Comparison of ENCODE assay signal across 9 cellular contexts in the genomic region with DNA sequence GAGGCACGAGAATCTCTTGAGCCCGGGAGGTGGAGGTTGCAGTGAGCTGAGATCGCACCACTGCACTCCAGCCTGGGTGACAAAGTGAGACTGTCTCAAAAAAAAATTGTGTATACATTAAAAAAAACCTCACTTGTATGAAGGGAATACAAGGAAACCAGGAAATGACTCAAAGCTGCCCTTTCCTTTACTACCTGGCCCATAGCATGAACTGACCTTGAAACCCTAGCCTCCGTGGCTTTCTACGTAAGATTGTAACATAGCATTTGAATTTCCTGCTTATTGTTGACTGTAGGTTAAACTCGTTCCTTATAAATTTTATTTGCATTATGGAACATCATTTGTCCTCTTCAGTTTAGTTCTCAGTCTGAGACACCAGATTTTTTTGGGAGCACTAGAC. TPM values are rescaled to one million over a fixed set of nuclear protein-coding genes. Genes with fewer than 3 reads are reported as not detected.
DNase-seq lines count a peak whose midpoint lies in the region; ATAC-seq and TF ChIP-seq lines count a peak whose summit lies in the region.
"Had no signal": no experiment of that assay in that cellular context is flagged by ENCODE, and none has a peak within 500 bp of the region (broad histone marks: within the 10 kb centered on the region; RNA-seq: fewer than 3 reads in every experiment).

No MANE protein-coding gene starts in this region.

- H3K4me3 Mint-ChIP-seq in CD4-positive, alpha-beta T cell, result no peak overlapping the region
- H3K4me3 Mint-ChIP-seq in activated T-cell treated with anti-CD3 and anti-CD28 coated beads, Interleukin-2, amount 50 U/mL, for 4 hours, result no peak overlapping the region

- H3K4me1 Mint-ChIP-seq in CD4-positive, alpha-beta T cell (ENCODE audit: low read depth), result peaks cover 63% of the 10 kb centered on the region
- peaks cover 64% of the 10 kb centered on the region for H3K4me1 Mint-ChIP-seq in activated T-cell treated with anti-CD3 and anti-CD28 coated beads, Interleukin-2, amount 50 U/mL, for 4 hours (ENCODE audit: low read depth)

- H3K36me3 ChIP-seq in muscle layer of duodenum (ENCODE audit: control insufficient read depth in 1 of 2, insufficient read depth in 2 of 2, low read length in 2 of 2) (no peaks in the 10 kb centered on the region), aorta (ENCODE audit: control insufficient read depth in 1 of 2, insufficient read depth in 2 of 2, low read length in 1 of 2) (no peaks in the 10 kb centered on the region)

- no peaks in the 10 kb centered on the region for H3K27me3 ChIP-seq in CD4-positive, alpha-beta T cell (ENCODE audit: control insufficient read depth, insufficient read depth, low read length)
- H3K27me3 ChIP-seq in muscle layer of duodenum (ENCODE audit: low read depth, low read length) (no peaks in the 10 kb centered on the region), aorta (ENCODE audit: control insufficient read depth in 1 of 2, insufficient read depth in 2 of 2, low read length in 1 of 2) (no peaks in the 10 kb centered on the region)

- intact Hi-C loops in CD4-positive, alpha-beta T cell (cut with DNase I, micrococcal nuclease), result no loop called here
- intact Hi-C loops in aorta (cut with DNase I), result loop anchor here in 1 of 2 donors (10.0 kb wide), 1 partner anchor 291 kb away; no protein-coding TSS in a partner anchor

- TF ChIP-seq CTCF in CD4-positive, alpha-beta T cell (IDR thresholded peaks at IDR 0.05), result no peak
- TF ChIP-seq CTCF in LNCaP clone FGC (IDR thresholded peaks at IDR 0.05; ENCODE audit: control insufficient read depth, extremely low read depth, insufficient read depth) (no peak), astrocyte of the spinal cord (IDR thresholded peaks at IDR 0.05; ENCODE audit: low read depth, low read length) (no peak)

- no peaks in the 10 kb centered on the region for H3K9me3 ChIP-seq in CD4-positive, alpha-beta T cell (ENCODE audit: control insufficient read depth, low read length)
- no peaks in the 10 kb centered on the region for H3K9me3 ChIP-seq in muscle layer of duodenum (ENCODE audit: control insufficient read depth in 1 of 2, low read length in 2 of 2)
- H3K9me3 ChIP-seq in aorta (ENCODE audit: control insufficient read depth, low read length), result no peaks in the 10 kb centered on the region

- POLR2A ChIA-PET in CD4-positive, alpha-beta T cell (lab: Charles Lee), result interaction anchor here (1.6 kb wide), 1 partner anchor 10 kb away, joined by 6 read pairs; the partner anchor contains the start of gene DDX47

- CTCF ChIA-PET in CD4-positive, alpha-beta T cell (lab: Charles Lee), result interaction anchor here (1.3 kb wide), 1 partner anchor 9 kb away, joined by 9 read pairs; the partner anchor contains the start of gene DDX47

- 91 to 94% methylated on average over 6 of the region's 6 CpGs for WGBS in aorta, 2 donors

- H3K27ac Mint-ChIP-seq in CD4-positive, alpha-beta T cell, result peak overlapping the region; percentile 97

- no peaks in the 10 kb centered on the region for H3K9me3 Mint-ChIP-seq in CD4-positive, alpha-beta T cell
- no peaks in the 10 kb centered on the region for H3K9me3 Mint-ChIP-seq in activated T-cell treated with anti-CD3 and anti-CD28 coated beads, Interleukin-2, amount 50 U/mL, for 4 hours

- no peak overlapping the region for H3K27ac ChIP-seq in CD4-positive, alpha-beta T cell (ENCODE audit: low read depth, low read length)
- H3K27ac ChIP-seq in muscle layer of duodenum (ENCODE audit: low read length) (peak overlapping the region; percentile 67), aorta (ENCODE audit: low read depth in 1 of 2, low read length in 2 of 2) (no peak overlapping the region)

- no peaks in the 10 kb centered on the region for H3K36me3 Mint-ChIP-seq in CD4-positive, alpha-beta T cell (ENCODE audit: low read depth)
- H3K36me3 Mint-ChIP-seq in activated T-cell treated with anti-CD3 and anti-CD28 coated beads, Interleukin-2, amount 50 U/mL, for 4 hours (ENCODE audit: insufficient read depth), result no peaks in the 10 kb centered on the region

- no peaks in the 10 kb centered on the region for H3K27me3 Mint-ChIP-seq in CD4-positive, alpha-beta T cell
- H3K27me3 Mint-ChIP-seq in activated T-cell treated with anti-CD3 and anti-CD28 coated beads, Interleukin-2, amount 50 U/mL, for 4 hours (ENCODE audit: low read depth), result no peaks in the 10 kb centered on the region

- no peak for DNase-seq in CD4-positive, alpha-beta T cell
- DNase-seq in LNCaP clone FGC (ENCODE audit: low read depth) (peak; percentile 61), astrocyte of the spinal cord (ENCODE audit: low read depth, low spot score) (peak; percentile 41), SKM-1 treated with dmso at 0.1 percent for 144 hours (lab: John Stamatoyannopoulos, UW; ENCODE audit: unreplicated experiment) (no peak), aorta (no peak)
- no peak for DNase-seq in activated T-cell treated with anti-CD3 and anti-CD28 coated beads, Interleukin-2, amount 50 U/mL, for 4 hours
- DNase-seq: NCI-H1048 had no signal

- H3K4me1 ChIP-seq in muscle layer of duodenum (ENCODE audit: control insufficient read depth in 1 of 2, insufficient read depth in 2 of 2, low read length in 2 of 2) (peaks cover 0 to 7% of the 10 kb centered on the region in 2 donors), aorta (ENCODE audit: control insufficient read depth in 1 of 2, insufficient read depth in 2 of 2, low read length in 2 of 2) (no peaks in the 10 kb centered on the region)

- in situ Hi-C loops in astrocyte of the spinal cord (cut with HindIII; ENCODE audit: low sequenced_read_pairs), result no loop called here

- ATAC-seq in CD4-positive, alpha-beta T cell (ENCODE audit: poor library complexity), result no peak
- ATAC-seq in GM21723 (IDR thresholded peaks at IDR 0.05; ENCODE audit: unreplicated experiment) (no peak), aorta (ENCODE audit: low FRiP score) (no peak)
- no peak for ATAC-seq in activated T-cell treated with anti-CD3 and anti-CD28 coated beads, Interleukin-2, amount 50 U/mL, for 4 hours

- H3K4me3 ChIP-seq in LNCaP clone FGC (ENCODE audit: low read depth, low read length) (no peak overlapping the region), astrocyte of the spinal cord (ENCODE audit: low read depth, low read length) (no peak overlapping the region), muscle layer of duodenum (ENCODE audit: low read depth in 1 of 2, low read length in 2 of 2) (no peak overlapping the region), aorta (ENCODE audit: low read length in 2 of 2) (no peak overlapping the region)

RNA-seq across cellular contexts. Expression of gene DDX47, which starts 9.1 kb away (rescaled TPM):
- total RNA-seq in CD4-positive, alpha-beta T cell, result 100 to 1,000 TPM; 153 TPM
- total RNA-seq in aorta, result 10 to 100 TPM; 42.8 to 46.0 TPM
- polyA plus RNA-seq in aorta, result 10 to 100 TPM; 23.8 to 40.6 TPM
- 100 to 1,000 TPM; 128 to 141 (median 137) TPM for total RNA-seq in activated T-cell treated with anti-CD3 and anti-CD28 coated beads, Interleukin-2, amount 50 U/mL, for 4 hours

RNA-seq across cellular contexts. Expression of gene APOLD1, which starts 18.6 kb away (rescaled TPM):
- 1 to 10 TPM; 1.8 to 3.4 TPM for total RNA-seq in CD4-positive, alpha-beta T cell
- 10 to 100 TPM; 20.2 to 94.0 TPM for total RNA-seq in aorta
- polyA plus RNA-seq in aorta, result under 1 TPM; 0.67 to 0.75 TPM
- total RNA-seq in activated T-cell treated with anti-CD3 and anti-CD28 coated beads, Interleukin-2, amount 50 U/mL, for 4 hours, result 1 to 10 TPM; 1.2 to 1.6 (median 1.6) TPM

Comparison
In these comparisons a context has a peak if more than half of its experiments do, and no peak if none do; other contexts are left out.
1. DNase-seq: peak in LNCaP clone FGC (single experiment) and astrocyte of the spinal cord (single experiment); none in CD4-positive, alpha-beta T cell (0 of 10), SKM-1 treated with dmso at 0.1 percent for 144 hours (single experiment), aorta (0 of 2) and activated T-cell treated with anti-CD3 and anti-CD28 coated beads, Interleukin-2, amount 50 U/mL, for 4 hours (single experiment).
2. RNA of gene APOLD1, which starts 18.6 kb away (total RNA-seq): 20.2 to 94.0 TPM in aorta; 1.8 to 3.4 TPM in CD4-positive, alpha-beta T cell and 1.2 to 1.6 TPM in activated T-cell treated with anti-CD3 and anti-CD28 coated beads, Interleukin-2, amount 50 U/mL, for 4 hours; every median in the first group is over 4 times any median in the second.